Comparison of ENCODE assay signal across 21 cellular contexts in genomic region chr11:116504541-116505149, GRCh38.
"Had no signal": no experiment of that assay in that cellular context is flagged by ENCODE, and none has a peak within 500 bp of the region (broad histone marks: within the 10 kb centered on the region; RNA-seq: fewer than 3 reads in every experiment).

No MANE protein-coding gene starts in this region.

- H3K27ac ChIP-seq: left lung, skin epidermis, transverse colon had no signal

- H3K36me3 ChIP-seq: left lung, transverse colon had no signal

- ATAC-seq: activated naive CD8-positive, alpha-beta T cell treated with anti-CD3 and anti-CD28 coated beads, Interleukin-2, amount 50 U/mL, for 24 hours; esophagus mucosa; left lung; naive thymus-derived CD8-positive, alpha-beta T cell; right cardiac atrium had no signal

- H3K4me3 ChIP-seq: left lung, skin epidermis, transverse colon had no signal

- H3K9me3 ChIP-seq: left lung, transverse colon had no signal

- H3K4me1 ChIP-seq: left lung, transverse colon had no signal

- DNase-seq: activated CD4-positive, alpha-beta T cell treated with anti-CD3 and anti-CD28 coated beads for 1 hour; activated CD4-positive, alpha-beta T cell treated with anti-CD3 and anti-CD28 coated beads, Interleukin-2, amount 50 U/mL, for 4 hours; activated naive CD4-positive, alpha-beta T cell treated with anti-CD3 and anti-CD28 coated beads for 36 hours; activated naive CD8-positive, alpha-beta T cell treated with anti-CD3 and anti-CD28 coated beads, Interleukin-2, amount 50 U/mL, for 24 hours; activated T-cell treated with anti-CD3 and anti-CD28 coated beads, Interleukin-2, amount 50 U/mL, for 1 hour; aorta; hippocampal formation; kidney; left lung; naive thymus-derived CD8-positive, alpha-beta T cell; nucleus accumbens; right cardiac atrium; stimulated activated CD4-positive, alpha-beta T cell treated with anti-CD3 and anti-CD28 coated beads, Interleukin-15, amount 100 ng/mL, for 24 hours; stimulated activated CD4-positive, alpha-beta T cell treated with anti-CD3 and anti-CD28 coated beads, Interleukin-4, amount 100 ng/mL, for 1 hour; stimulated activated naive CD4-positive, alpha-beta T cell; substantia nigra; T-helper 1 cell; T1000; transverse colon had no signal
